ENCODE assay signal across 20 cellular contexts in the genomic region with DNA sequence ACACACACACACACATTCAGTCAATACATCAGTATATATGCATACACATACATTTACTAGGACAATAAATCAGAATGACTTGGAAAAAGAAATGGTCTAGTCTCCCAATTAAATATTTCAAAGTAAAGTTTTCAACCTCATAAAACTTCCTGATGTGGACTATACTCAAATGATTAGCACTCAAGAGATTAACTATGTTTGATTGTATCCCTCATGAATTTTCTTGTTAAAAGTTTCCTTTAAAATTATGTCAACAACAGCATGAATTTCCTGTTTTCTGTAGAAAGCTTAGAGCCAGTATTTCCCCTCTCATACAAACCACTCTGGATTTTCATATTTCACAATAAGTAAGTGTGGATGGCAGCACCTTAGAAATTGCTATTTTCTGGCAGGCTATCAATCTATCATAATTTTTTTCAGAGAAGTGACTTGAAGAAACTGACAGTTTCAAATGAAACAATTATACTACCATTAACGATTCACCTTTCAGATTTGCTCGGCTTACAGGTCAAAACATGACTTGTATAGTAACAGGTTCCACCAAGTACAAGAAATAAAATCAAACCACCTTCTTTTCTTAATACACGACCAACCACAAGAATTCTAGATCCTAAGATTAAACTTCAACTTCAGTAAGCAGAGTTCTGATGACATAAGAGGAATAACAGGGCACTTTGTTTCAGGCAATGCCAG. TPM values are rescaled to one million over a fixed set of nuclear protein-coding genes. Genes with fewer than 3 reads are reported as not detected.
DNase-seq lines count a peak whose midpoint lies in the region; ATAC-seq, FAIRE-seq and TF ChIP-seq lines count a peak whose summit lies in the region.
"Had no signal": no experiment of that assay in that cellular context is flagged by ENCODE, and none has a peak within 500 bp of the region (broad histone marks: within the 10 kb centered on the region; RNA-seq: fewer than 3 reads in every experiment).

No MANE protein-coding gene starts in this region.

- H3F3A ChIP-seq in smooth muscle cell (ENCODE audit: low read depth): no peaks in the 10 kb centered on the region
- H3F3A ChIP-seq in GM23248 (ENCODE audit: insufficient read depth): no peaks in the 10 kb centered on the region

- no peak for TF ChIP-seq POLR2A in endothelial cell of umbilical vein (IDR thresholded peaks at IDR 0.05; ENCODE audit: low read depth, low read length)
- no peak for TF ChIP-seq POLR2A in adrenal gland (IDR thresholded peaks at IDR 0.05)

- no peaks in the 10 kb centered on the region for H3K9me1 ChIP-seq in endothelial cell of umbilical vein (replicated peaks; ENCODE audit: control insufficient read depth, extremely low read depth, insufficient read depth, low read length)

- TF ChIP-seq CTCF in activated B cell treated with CpG ODN at 0.5 μM for 24 hours (IDR thresholded peaks at IDR 0.05) (no peak), endothelial cell of umbilical vein (IDR thresholded peaks at IDR 0.05; ENCODE audit: extremely low read depth in 1 of 2, insufficient read depth in 1 of 2, low read depth in 1 of 2, low read length in 2 of 2) (no peak), smooth muscle cell (IDR thresholded peaks at IDR 0.05; ENCODE audit: borderline replicate concordance, insufficient read depth, poor library complexity, severe bottlenecking) (no peak), adrenal gland (IDR thresholded peaks at IDR 0.05) (no peak)

- H3K4me2 ChIP-seq in endothelial cell of umbilical vein (ENCODE audit: insufficient read depth, low read length): peak overlapping the region; percentile 40
- H3K4me2 ChIP-seq in smooth muscle cell: peak overlapping the region; percentile 12
- no peak overlapping the region for H3K4me2 ChIP-seq in GM23248 (ENCODE audit: unreplicated experiment)
- H3K4me2 ChIP-seq: A549 had no signal

- WGBS in smooth muscle cell (ENCODE audit: low lambda C conversion rate): 76% methylated on average over 3 of the region's 3 CpGs
- 76 to 90% methylated on average over 3 of the region's 3 CpGs for WGBS in GM23248 (ENCODE audit: low coverage in 1 of 2, low lambda C conversion rate in 2 of 2, missing lambda C conversion rate in 2 of 2), 2 experiments
- 75 to 86% (median 77%) methylated on average over 3 of the region's 3 CpGs for WGBS in adrenal gland, 4 donors

- no peak for DNase-seq in activated CD4-positive, alpha-beta T cell treated with anti-CD3 and anti-CD28 coated beads, Interleukin-2, amount 10 ng/mL, durations not matched to agents 24 days and 14 days
- DNase-seq in activated CD4-positive, alpha-beta T cell treated with anti-CD3 and anti-CD28 coated beads, Interleukin-2, amount 50 U/mL, for 4 hours: no peak
- DNase-seq in activated B cell treated with CpG ODN at 0.5 μM for 24 hours: no peak
- peak; percentile 72 for DNase-seq in endothelial cell of umbilical vein (ENCODE audit: low read depth, low spot score)
- no peak for DNase-seq in smooth muscle cell (lab: John Stamatoyannopoulos, UW; ENCODE audit: unreplicated experiment)
- no peak for DNase-seq in GM23248
- DNase-seq in adrenal gland: no peak
- DNase-seq: activated CD4-positive, alpha-beta T cell treated with anti-CD3 and anti-CD28 coated beads for 48 hours; DMS79 treated with DMSO at 0.1 percent for 48 hours; H7; NCI-H1417; NCI-H82; right lobe of liver; tibial artery had no signal

- H3K4me3 ChIP-seq in endothelial cell of umbilical vein (replicated peaks in 1 of 3; ENCODE audit: insufficient read depth in 1 of 3, low read depth in 1 of 3, low read length in 3 of 3): no peak overlapping the region
- H3K4me3 ChIP-seq in smooth muscle cell: no peak overlapping the region
- H3K4me3 ChIP-seq in GM23248: no peak overlapping the region
- no peak overlapping the region for H3K4me3 ChIP-seq in adrenal gland
- H3K4me3 ChIP-seq: A549, esophagus muscularis mucosa, right lobe of liver, SJSA1, tibial artery had no signal

- intact Hi-C loops in activated CD4-positive, alpha-beta T cell treated with anti-CD3 and anti-CD28 coated beads, Interleukin-2, amount 10 ng/mL, durations not matched to agents 24 days and 14 days (cut with micrococcal nuclease): no loop called here
- intact Hi-C loops in activated B cell treated with CpG ODN at 0.5 μM for 24 hours (cut with micrococcal nuclease): loop anchor here (2.0 kb wide), 1 partner anchor 14 kb away; no protein-coding TSS in a partner anchor
- intact Hi-C loops in endothelial cell of umbilical vein (cut with micrococcal nuclease): loop anchor here (1.0 to 2.0 kb wide), 2 partner anchors 12 to 22 kb away; partner anchors contain the start of gene ELK4
- intact Hi-C loops in adrenal gland (cut with DNase I): no loop called here

- no peaks in the 10 kb centered on the region for H3K27me3 ChIP-seq in endothelial cell of umbilical vein (ENCODE audit: control insufficient read depth in 2 of 2, insufficient read depth in 2 of 2, low read length in 2 of 2)
- no peaks in the 10 kb centered on the region for H3K27me3 ChIP-seq in smooth muscle cell (ENCODE audit: low read depth)
- H3K27me3 ChIP-seq in GM23248 (replicated peaks; ENCODE audit: insufficient read depth): no peaks in the 10 kb centered on the region
- no peaks in the 10 kb centered on the region for H3K27me3 ChIP-seq in adrenal gland
- H3K27me3 ChIP-seq: esophagus muscularis mucosa, right lobe of liver, SJSA1, tibial artery had no signal

- CTCF ChIA-PET in activated B cell treated with CpG ODN at 0.5 μM for 24 hours (lab: Charles Lee): no interaction called here
- CTCF ChIA-PET in endothelial cell of umbilical vein (lab: Charles Lee): interaction anchor here (1.9 to 2.1 kb wide), 2 partner anchors 10 to 19 kb away, joined by 8 to 14 read pairs; no protein-coding TSS in a partner anchor

- ATAC-seq in activated B cell treated with CpG ODN at 0.5 μM for 24 hours (ENCODE audit: low read depth) (no peak), GM18868 (IDR thresholded peaks at IDR 0.05; ENCODE audit: unreplicated experiment) (no peak)

- H3K36me3 Mint-ChIP-seq in activated CD4-positive, alpha-beta T cell treated with anti-CD3 and anti-CD28 coated beads, Interleukin-2, amount 10 ng/mL, durations not matched to agents 24 days and 14 days (ENCODE audit: low read depth): peaks cover 60% of the 10 kb centered on the region
- peaks cover 76% of the 10 kb centered on the region for H3K36me3 Mint-ChIP-seq in activated B cell treated with CpG ODN at 0.5 μM for 24 hours (ENCODE audit: low read depth)

- H3K9me2 ChIP-seq in GM23248 (ENCODE audit: insufficient read depth): no peaks in the 10 kb centered on the region

- no peaks in the 10 kb centered on the region for H3K9me3 ChIP-seq in endothelial cell of umbilical vein (replicated peaks; ENCODE audit: control insufficient read depth, insufficient read depth, low read length)
- no peaks in the 10 kb centered on the region for H3K9me3 ChIP-seq in smooth muscle cell (replicated peaks; ENCODE audit: low read depth)
- H3K9me3 ChIP-seq in GM23248 (ENCODE audit: low read depth): no peaks in the 10 kb centered on the region
- no peaks in the 10 kb centered on the region for H3K9me3 ChIP-seq in adrenal gland (replicated peaks in 1 of 3)
- H3K9me3 ChIP-seq: A549, esophagus muscularis mucosa, right lobe of liver, SJSA1, tibial artery had no signal

- H3K36me3 ChIP-seq in endothelial cell of umbilical vein (ENCODE audit: control insufficient read depth in 2 of 2, extremely low read depth in 1 of 2, insufficient read depth in 2 of 2, low read length in 2 of 2) (peaks cover 9 to 23% of the 10 kb centered on the region in 2 experiments), smooth muscle cell (ENCODE audit: low read depth) (no peaks in the 10 kb centered on the region), GM23248 (ENCODE audit: low read depth) (peaks cover 33% of the 10 kb centered on the region), adrenal gland (replicated peaks in 1 of 2) (peaks cover 0 to 27% of the 10 kb centered on the region in 2 donors)

- H3K27ac ChIP-seq in endothelial cell of umbilical vein (ENCODE audit: insufficient read depth, low read depth, low read length) (peak overlapping the region; percentile 53), smooth muscle cell (ENCODE audit: low read depth) (peak overlapping the region; percentile 73), GM23248 (no peak overlapping the region), adrenal gland (no peak overlapping the region)
- H3K27ac ChIP-seq: A549, esophagus muscularis mucosa, SJSA1, tibial artery had no signal

- POLR2A ChIA-PET in activated B cell treated with CpG ODN at 0.5 μM for 24 hours (lab: Charles Lee): no interaction called here
- POLR2A ChIA-PET in endothelial cell of umbilical vein (lab: Charles Lee): no interaction called here

- no peaks in the 10 kb centered on the region for H3K9me3 Mint-ChIP-seq in activated CD4-positive, alpha-beta T cell treated with anti-CD3 and anti-CD28 coated beads, Interleukin-2, amount 10 ng/mL, durations not matched to agents 24 days and 14 days
- H3K9me3 Mint-ChIP-seq in activated B cell treated with CpG ODN at 0.5 μM for 24 hours: no peaks in the 10 kb centered on the region

- H4K20me1 ChIP-seq in endothelial cell of umbilical vein (replicated peaks; ENCODE audit: control insufficient read depth, extremely low read depth, insufficient read depth, low read length) (no peaks in the 10 kb centered on the region), smooth muscle cell (ENCODE audit: low read depth) (peaks cover 18% of the 10 kb centered on the region), GM23248 (ENCODE audit: insufficient read depth) (no peaks in the 10 kb centered on the region)

- no peak for FAIRE-seq in endothelial cell of umbilical vein (lab: Jason Lieb, UNC)
- FAIRE-seq: A549, GM12891, GM19239 had no signal

- H3K4me1 Mint-ChIP-seq in activated CD4-positive, alpha-beta T cell treated with anti-CD3 and anti-CD28 coated beads, Interleukin-2, amount 10 ng/mL, durations not matched to agents 24 days and 14 days: peaks cover 30% of the 10 kb centered on the region
- H3K4me1 Mint-ChIP-seq in activated B cell treated with CpG ODN at 0.5 μM for 24 hours: peaks cover 26% of the 10 kb centered on the region

- H3K27ac Mint-ChIP-seq in activated CD4-positive, alpha-beta T cell treated with anti-CD3 and anti-CD28 coated beads, Interleukin-2, amount 10 ng/mL, durations not matched to agents 24 days and 14 days: peak overlapping the region; percentile 64
- H3K27ac Mint-ChIP-seq in activated B cell treated with CpG ODN at 0.5 μM for 24 hours: peak overlapping the region; percentile 31

- no peak overlapping the region for H2AFZ ChIP-seq in endothelial cell of umbilical vein (ENCODE audit: low read depth, low read length)
- no peak overlapping the region for H2AFZ ChIP-seq in smooth muscle cell (ENCODE audit: low read depth)
- H2AFZ ChIP-seq in GM23248: no peak overlapping the region

- H3K9ac ChIP-seq in endothelial cell of umbilical vein (replicated peaks; ENCODE audit: extremely low read depth, insufficient read depth, low read length) (peak overlapping the region; percentile 5), smooth muscle cell (ENCODE audit: low read depth) (no peak overlapping the region), GM23248 (no peak overlapping the region)

- dilution Hi-C loops in endothelial cell of umbilical vein (cut with MboI; ENCODE audit: extremely low pct_ligation_motif_present, low sequenced_read_pairs): no loop called here

- H3K4me1 ChIP-seq in endothelial cell of umbilical vein (ENCODE audit: control insufficient read depth, extremely low read depth, insufficient read depth, low read length) (peaks cover 30% of the 10 kb centered on the region), smooth muscle cell (ENCODE audit: low read depth) (no peaks in the 10 kb centered on the region), GM23248 (ENCODE audit: insufficient read depth) (peaks cover 12% of the 10 kb centered on the region), adrenal gland (replicated peaks in 1 of 2) (peaks cover 0 to 12% of the 10 kb centered on the region in 2 donors)
- H3K4me1 ChIP-seq: SJSA1 had no signal

- H3K79me2 ChIP-seq in endothelial cell of umbilical vein (ENCODE audit: control insufficient read depth, insufficient read depth, low read length) (peaks cover 51% of the 10 kb centered on the region), smooth muscle cell (ENCODE audit: low read depth) (peaks cover 13% of the 10 kb centered on the region), GM23248 (ENCODE audit: insufficient read depth) (peaks cover 65% of the 10 kb centered on the region)

- H3K4me3 Mint-ChIP-seq in activated CD4-positive, alpha-beta T cell treated with anti-CD3 and anti-CD28 coated beads, Interleukin-2, amount 10 ng/mL, durations not matched to agents 24 days and 14 days: peak overlapping the region; percentile 11
- no peak overlapping the region for H3K4me3 Mint-ChIP-seq in activated B cell treated with CpG ODN at 0.5 μM for 24 hours

- H3K27me3 Mint-ChIP-seq in activated CD4-positive, alpha-beta T cell treated with anti-CD3 and anti-CD28 coated beads, Interleukin-2, amount 10 ng/mL, durations not matched to agents 24 days and 14 days: no peaks in the 10 kb centered on the region
- H3K27me3 Mint-ChIP-seq in activated B cell treated with CpG ODN at 0.5 μM for 24 hours: no peaks in the 10 kb centered on the region

- in situ Hi-C loops in GM23248 (cut with MboI): no loop called here

- BruUV-seq in endothelial cell of umbilical vein (replicated peaks; lab: Mats Ljungman, UMichigan): no TSS peak

RNA-seq across cellular contexts. Expression of gene ELK4, which starts 20.9 kb away (rescaled TPM):
- 81.8 and 83.1 TPM in 2 replicates for total RNA-seq in activated CD4-positive, alpha-beta T cell treated with anti-CD3 and anti-CD28 coated beads, Interleukin-2, amount 10 ng/mL, durations not matched to agents 24 days and 14 days
- 130 and 141 TPM in 2 replicates for total RNA-seq in activated B cell treated with CpG ODN at 0.5 μM for 24 hours
- total RNA-seq in endothelial cell of umbilical vein: 78.7 and 107 TPM in 2 replicates
- 6.7 and 8.7 TPM in 2 replicates for polyA plus RNA-seq in endothelial cell of umbilical vein
- 8.8 and 9.2 TPM in 2 replicates for polyA plus RNA-seq in endothelial cell of umbilical vein (2011; cell fraction: cytosol; rRNA removed)
- 23.7 and 30.0 TPM in 2 replicates for polyA plus RNA-seq in endothelial cell of umbilical vein (2011; cell fraction: nucleus; rRNA removed)
- polyA plus RNA-seq in endothelial cell of umbilical vein (2012): 13.4 and 21.5 TPM in 2 replicates
- 45.6 and 48.3 TPM in 2 replicates for polyA minus RNA-seq in endothelial cell of umbilical vein
- 21.8 TPM for polyA minus RNA-seq in endothelial cell of umbilical vein (2011; cell fraction: cytosol; rRNA and poly(A)+ RNA removed)
- 35.3 and 46.1 TPM in 2 replicates for polyA minus RNA-seq in endothelial cell of umbilical vein (2011; cell fraction: nucleus; rRNA and poly(A)+ RNA removed)
- total RNA-seq in smooth muscle cell: 15.5 and 16.6 TPM in 2 replicates
- 3.6 and 3.7 TPM in 2 replicates for polyA plus RNA-seq in smooth muscle cell
- 15.2 and 16.4 TPM in 2 replicates for total RNA-seq in GM23248 (2014; rRNA removed; shearing (Covaris generic))
- 4.4 and 5.1 TPM in 2 replicates for polyA plus RNA-seq in GM23248 (2016; fragmentation: Nextera tagmentation; extraction: Ambion mirVana)
- total RNA-seq in adrenal gland: 10 to 100 TPM; 12.2 to 40.2 (median 25.5) TPM
- 1 to 10 TPM; 3.6 to 9.9 (median 4.5) TPM for polyA plus RNA-seq in adrenal gland

Comparison
In these comparisons a context has a peak if more than half of its experiments do, and no peak if none do; other contexts are left out.
1. H3K27ac ChIP-seq: peak in endothelial cell of umbilical vein (single experiment) and smooth muscle cell (single experiment); none in GM23248 (single experiment) and adrenal gland (0 of 5).
2. intact Hi-C loops: an anchor here in activated B cell treated with CpG ODN at 0.5 μM for 24 hours (2.0 kb wide) and endothelial cell of umbilical vein (1.0 to 2.0 kb wide); none called in activated CD4-positive, alpha-beta T cell treated with anti-CD3 and anti-CD28 coated beads, Interleukin-2, amount 10 ng/mL, durations not matched to agents 24 days and 14 days and adrenal gland.